In genomic region chr19:8697671-8698432, GRCh38 we compare ENCODE assay signal across 18 cellular contexts. TPM values are rescaled to one million over a fixed set of nuclear protein-coding genes. Genes with fewer than 3 reads are reported as not detected.
A peak's percentile ranks its signal among the peaks of the same experiment; 100 is the strongest.
DNase-seq lines count a peak whose midpoint lies in the region; ATAC-seq and TF ChIP-seq lines count a peak whose summit lies in the region.
"Had no signal": no experiment of that assay in that cellular context is flagged by ENCODE, and none has a peak within 500 bp of the region (broad histone marks: within the 10 kb centered on the region; RNA-seq: fewer than 3 reads in every experiment).

No MANE protein-coding gene starts in this region.

- peaks cover 58% of the 10 kb centered on the region for H3K4me1 Mint-ChIP-seq in activated T-cell treated with anti-CD3 and anti-CD28 coated beads, Interleukin-2, amount 50 U/mL, for 4 hours (ENCODE audit: low read depth)
- peaks cover 30% of the 10 kb centered on the region for H3K4me1 Mint-ChIP-seq in activated naive CD8-positive, alpha-beta T cell treated with anti-CD3 and anti-CD28 coated beads for 36 hours
- H3K4me1 Mint-ChIP-seq in osteocyte (ENCODE audit: unreplicated experiment): no peaks in the 10 kb centered on the region

- no peak overlapping the region for H3K27ac Mint-ChIP-seq in activated naive CD8-positive, alpha-beta T cell treated with anti-CD3 and anti-CD28 coated beads for 36 hours
- no peak overlapping the region for H3K27ac Mint-ChIP-seq in osteocyte (ENCODE audit: unreplicated experiment)
- H3K27ac Mint-ChIP-seq: memory B cell; T-helper 2 cell treated with Interferon-gamma antibody and Interleukin-4, amounts not matched to agents 5 μg/mL and 100 μg/mL, for 36 hours had no signal

- TF ChIP-seq CTCF in HEK293 (tag by site-specific recombination; IDR thresholded peaks at IDR 0.05) (peak; percentile 27; the same call in 1 of the 2 replicates), osteocyte (IDR thresholded peaks at IDR 0.05) (no peak)

- H3K4me3 ChIP-seq in HEK293 (ENCODE audit: low read depth, low read length) (no peak overlapping the region), SJCRH30 (no peak overlapping the region)
- H3K4me3 ChIP-seq: coronary artery, HAP-1, uterus had no signal

- peak; percentile 41 to 42 for DNase-seq in activated T-cell treated with anti-CD3 and anti-CD28 coated beads, Interleukin-2, amount 50 U/mL, for 48 hours
- DNase-seq in activated T-cell treated with anti-CD3 and anti-CD28 coated beads, Interleukin-2, amount 50 U/mL, for 4 hours: no peak
- peak; percentile 32 for DNase-seq in activated naive CD8-positive, alpha-beta T cell treated with anti-CD3 and anti-CD28 coated beads for 36 hours
- DNase-seq in osteocyte (ENCODE audit: extremely low spot score, unreplicated experiment): peak; percentile 86
- no peak for DNase-seq in SJCRH30
- no peak for DNase-seq in NCI-H2029 treated with DMSO at 0.1 percent for 48 hours (lab: John Stamatoyannopoulos, UW)
- DNase-seq: DMS79, NCI-H1048, NCI-H446 treated with DMSO at 0.1 percent for 48 hours, uterus had no signal

- no peaks in the 10 kb centered on the region for H3K9me3 Mint-ChIP-seq in activated T-cell treated with anti-CD3 and anti-CD28 coated beads, Interleukin-2, amount 50 U/mL, for 4 hours
- H3K9me3 Mint-ChIP-seq in activated naive CD8-positive, alpha-beta T cell treated with anti-CD3 and anti-CD28 coated beads for 36 hours: no peaks in the 10 kb centered on the region
- H3K9me3 Mint-ChIP-seq in osteocyte (ENCODE audit: unreplicated experiment): peaks cover 20% of the 10 kb centered on the region
- H3K9me3 Mint-ChIP-seq: memory B cell; T-helper 2 cell treated with Interferon-gamma antibody and Interleukin-4, amounts not matched to agents 5 μg/mL and 100 μg/mL, for 36 hours had no signal

- H3K9me3 ChIP-seq in HEK293 (ENCODE audit: control insufficient read depth, insufficient read depth, low read depth, low read length) (no peaks in the 10 kb centered on the region), SJCRH30 (replicated peaks) (no peaks in the 10 kb centered on the region)
- H3K9me3 ChIP-seq: HAP-1, uterus had no signal

- no peak for ATAC-seq in activated T-cell treated with anti-CD3 and anti-CD28 coated beads, Interleukin-2, amount 50 U/mL, for 4 hours
- ATAC-seq in HG03097 (IDR thresholded peaks at IDR 0.05; ENCODE audit: low FRiP score, unreplicated experiment): no peak

- H3K36me3 Mint-ChIP-seq in activated T-cell treated with anti-CD3 and anti-CD28 coated beads, Interleukin-2, amount 50 U/mL, for 4 hours (ENCODE audit: insufficient read depth): no peaks in the 10 kb centered on the region
- no peaks in the 10 kb centered on the region for H3K36me3 Mint-ChIP-seq in activated naive CD8-positive, alpha-beta T cell treated with anti-CD3 and anti-CD28 coated beads for 36 hours
- H3K36me3 Mint-ChIP-seq in osteocyte (ENCODE audit: unreplicated experiment): no peaks in the 10 kb centered on the region

- no peak overlapping the region for H3K27ac ChIP-seq in HEK293 (ENCODE audit: extremely low read depth, low read depth, low read length)
- no peak overlapping the region for H3K27ac ChIP-seq in SJCRH30
- H3K27ac ChIP-seq: coronary artery, parathyroid adenoma, RWPE1, uterus had no signal

- H3K36me3 ChIP-seq in HEK293 (ENCODE audit: control insufficient read depth in 2 of 2, insufficient read depth in 1 of 2, low read length in 2 of 2) (no peaks in the 10 kb centered on the region), SJCRH30 (no peaks in the 10 kb centered on the region)
- H3K36me3 ChIP-seq: HAP-1, uterus had no signal

- POLR2A ChIA-PET in HEK293 (lab: Yijun Ruan, JAX): interaction anchor here (0.5 kb wide), 1 partner anchor 332 kb away, joined by 3 read pairs; no protein-coding TSS in a partner anchor

- H3K4me3 Mint-ChIP-seq in activated T-cell treated with anti-CD3 and anti-CD28 coated beads, Interleukin-2, amount 50 U/mL, for 4 hours: no peak overlapping the region
- H3K4me3 Mint-ChIP-seq in activated naive CD8-positive, alpha-beta T cell treated with anti-CD3 and anti-CD28 coated beads for 36 hours: no peak overlapping the region
- H3K4me3 Mint-ChIP-seq in osteocyte (ENCODE audit: unreplicated experiment): no peak overlapping the region
- H3K4me3 Mint-ChIP-seq: memory B cell; T-helper 2 cell treated with Interferon-gamma antibody and Interleukin-4, amounts not matched to agents 5 μg/mL and 100 μg/mL, for 36 hours had no signal

- H3K4me1 ChIP-seq in HEK293 (ENCODE audit: control insufficient read depth, insufficient read depth, low read length) (no peaks in the 10 kb centered on the region), SJCRH30 (no peaks in the 10 kb centered on the region)
- H3K4me1 ChIP-seq: HAP-1, parathyroid adenoma, uterus had no signal

- H3K27me3 Mint-ChIP-seq in activated T-cell treated with anti-CD3 and anti-CD28 coated beads, Interleukin-2, amount 50 U/mL, for 4 hours (ENCODE audit: low read depth): peaks cover 6% of the 10 kb centered on the region
- H3K27me3 Mint-ChIP-seq in activated naive CD8-positive, alpha-beta T cell treated with anti-CD3 and anti-CD28 coated beads for 36 hours: peaks cover 8% of the 10 kb centered on the region
- H3K27me3 Mint-ChIP-seq in osteocyte (ENCODE audit: unreplicated experiment): no peaks in the 10 kb centered on the region

- CTCF ChIA-PET in HEK293 (lab: Yijun Ruan, JAX): interaction anchor here (0.6 to 1.4 kb wide), 6 partner anchors 9 to 378 kb away, joined by 3 to 5 read pairs (median 3); no protein-coding TSS in a partner anchor

- no peaks in the 10 kb centered on the region for H3K27me3 ChIP-seq in SJCRH30
- H3K27me3 ChIP-seq: uterus had no signal

TF ChIP-seq in HEK293, 187 proteins besides CTCF, POLR2A, EP300 and RAD21:
- TF ChIP-seq ZSCAN16 (tag by site-specific recombination; IDR thresholded peaks at IDR 0.05) (no peak), KLF8 (tag by site-specific recombination; IDR thresholded peaks at IDR 0.05) (no peak), ZNF473 (tag by site-specific recombination; IDR thresholded peaks at IDR 0.05) (no peak)

RNA-seq across cellular contexts. Expression of gene ACTL9, which starts 0.7 kb away (rescaled TPM):
- not detected for total RNA-seq in activated T-cell treated with anti-CD3 and anti-CD28 coated beads, Interleukin-2, amount 50 U/mL, for 4 hours
- total RNA-seq in activated naive CD8-positive, alpha-beta T cell treated with anti-CD3 and anti-CD28 coated beads for 36 hours: not detected
- not detected in 2 replicates for total RNA-seq in osteocyte
- not detected in 2 replicates for total RNA-seq in SJCRH30 (2014; rRNA removed; shearing (Covaris generic))
- total RNA-seq: uterus had no signal

RNA-seq across cellular contexts. Expression of gene OR2Z1, which starts 23.6 kb away (rescaled TPM):
- not detected for total RNA-seq in activated T-cell treated with anti-CD3 and anti-CD28 coated beads, Interleukin-2, amount 50 U/mL, for 4 hours
- not detected for total RNA-seq in activated naive CD8-positive, alpha-beta T cell treated with anti-CD3 and anti-CD28 coated beads for 36 hours
- total RNA-seq in osteocyte: not detected in 2 replicates
- total RNA-seq in SJCRH30 (2014; rRNA removed; shearing (Covaris generic)): not detected in 2 replicates
- total RNA-seq: uterus had no signal

Comparison
In these comparisons a context has a peak if more than half of its experiments do, and no peak if none do; other contexts are left out.
1. DNase-seq: peak in activated T-cell treated with anti-CD3 and anti-CD28 coated beads, Interleukin-2, amount 50 U/mL, for 48 hours (2 of 2), activated naive CD8-positive, alpha-beta T cell treated with anti-CD3 and anti-CD28 coated beads for 36 hours (single experiment) and osteocyte (single experiment); none in activated T-cell treated with anti-CD3 and anti-CD28 coated beads, Interleukin-2, amount 50 U/mL, for 4 hours (single experiment), SJCRH30 (0 of 2) and NCI-H2029 treated with DMSO at 0.1 percent for 48 hours (single experiment).